30 cellular contexts compared by ENCODE assay signal in genomic region chr10:114728325-114728724, GRCh38.
"Had no signal": no experiment of that assay in that cellular context is flagged by ENCODE, and none has a peak within 500 bp of the region (broad histone marks: within the 10 kb centered on the region; RNA-seq: fewer than 3 reads in every experiment).

No MANE protein-coding gene starts in this region.

- H3K4me1 Mint-ChIP-seq: naive thymus-derived CD4-positive, alpha-beta T cell; natural killer cell; nephron; stimulated activated effector memory CD8-positive, alpha-beta T cell treated with anti-CD3 and anti-CD28 coated beads, Interleukin-12 subunit alpha, Interleukin-12 subunit beta, amount 100 ng/mL, for 72 hours; stimulated activated naive B cell treated with anti-CD40 and anti-IgM and Interleukin-4, amounts not matched to agents 10 μg/mL and 1 μg/mL and 100 μg/mL, for 72 hours had no signal

- H3K4me1 ChIP-seq: neural progenitor cell, prostate gland, spleen, tibial nerve, upper lobe of left lung, vagina had no signal

- H3K27me3 ChIP-seq: neural progenitor cell, neutrophil, pancreas, right atrium auricular region, spleen, stomach, thyroid gland, tibial nerve, upper lobe of left lung, vagina had no signal

- H3K9me3 ChIP-seq: neutrophil, prostate gland, right atrium auricular region, stomach, thoracic aorta, thyroid gland, tibial nerve, upper lobe of left lung, vagina had no signal

- H3K4me2 ChIP-seq: neural progenitor cell, smooth muscle cell had no signal

- H3K27ac ChIP-seq: neural progenitor cell, neutrophil, pancreas, prostate gland, skin epidermis, spleen, stomach, thoracic aorta, thyroid gland, tibial nerve, upper lobe of left lung, vagina had no signal

- H3K4me3 ChIP-seq: neural progenitor cell, pancreas, prostate gland, right atrium auricular region, skin epidermis, smooth muscle cell, spleen, stomach, thoracic aorta, thyroid gland, tibial nerve, upper lobe of left lung, vagina had no signal

- H3K4me3 Mint-ChIP-seq: naive thymus-derived CD4-positive, alpha-beta T cell; natural killer cell; nephron; neural progenitor cell; stimulated activated effector memory CD8-positive, alpha-beta T cell treated with anti-CD3 and anti-CD28 coated beads, Interleukin-12 subunit alpha, Interleukin-12 subunit beta, amount 100 ng/mL, for 72 hours; stimulated activated naive B cell treated with anti-CD40 and anti-IgM and Interleukin-4, amounts not matched to agents 10 μg/mL and 1 μg/mL and 100 μg/mL, for 72 hours; stimulated activated naive CD8-positive, alpha-beta T cell treated with anti-CD3 and anti-CD28 coated beads, Interleukin-15, Interleukin-2, amounts not matched to agents 100 ng/mL and 50 ng/mL, for 24 hours had no signal

- ATAC-seq: naive thymus-derived CD4-positive, alpha-beta T cell; natural killer cell; pancreas; sciatic nerve; stimulated activated effector memory CD8-positive, alpha-beta T cell treated with anti-CD3 and anti-CD28 coated beads, Interleukin-12 subunit alpha, Interleukin-12 subunit beta, amount 100 ng/mL, for 72 hours; stimulated activated naive B cell treated with anti-CD40 and anti-IgM and Interleukin-4, amounts not matched to agents 10 μg/mL and 1 μg/mL and 100 μg/mL, for 72 hours had no signal

- H3K9me3 Mint-ChIP-seq: naive thymus-derived CD4-positive, alpha-beta T cell; natural killer cell; stimulated activated effector memory CD8-positive, alpha-beta T cell treated with anti-CD3 and anti-CD28 coated beads, Interleukin-12 subunit alpha, Interleukin-12 subunit beta, amount 100 ng/mL, for 72 hours; stimulated activated naive CD8-positive, alpha-beta T cell treated with anti-CD3 and anti-CD28 coated beads, Interleukin-15, Interleukin-2, amounts not matched to agents 100 ng/mL and 50 ng/mL, for 24 hours had no signal

- H3K27ac Mint-ChIP-seq: naive thymus-derived CD4-positive, alpha-beta T cell; natural killer cell; nephron; neural progenitor cell; stimulated activated effector memory CD8-positive, alpha-beta T cell treated with anti-CD3 and anti-CD28 coated beads, Interleukin-12 subunit alpha, Interleukin-12 subunit beta, amount 100 ng/mL, for 72 hours; stimulated activated naive B cell treated with anti-CD40 and anti-IgM and Interleukin-4, amounts not matched to agents 10 μg/mL and 1 μg/mL and 100 μg/mL, for 72 hours; stimulated activated naive CD8-positive, alpha-beta T cell treated with anti-CD3 and anti-CD28 coated beads, Interleukin-15, Interleukin-2, amounts not matched to agents 100 ng/mL and 50 ng/mL, for 24 hours had no signal

- FAIRE-seq: pancreas, urothelium cell line had no signal

- DNase-seq: naive thymus-derived CD4-positive, alpha-beta T cell; natural killer cell; nucleus accumbens; pancreas; retina; spleen; stimulated activated CD4-positive, alpha-beta T cell treated with anti-CD3 and anti-CD28 coated beads, Interleukin-12 subunit alpha, Interleukin-12 subunit beta, amount 100 ng/mL, for 4 hours; stimulated activated CD4-positive, alpha-beta T cell treated with anti-CD3 and anti-CD28 coated beads, Interleukin-2, amount 100 ng/mL, for 24 hours; stimulated activated CD4-positive, alpha-beta T cell treated with anti-CD3 and anti-CD28 coated beads, Interleukin-2, amount 100 ng/mL, for 48 hours; stimulated activated CD4-positive, alpha-beta T cell treated with anti-CD3 and anti-CD28 coated beads, Interleukin-4, amount 100 ng/mL, for 24 hours; stimulated activated naive B cell treated with anti-CD40 and anti-IgM and Interleukin-4, amounts not matched to agents 10 μg/mL and 1 μg/mL and 100 μg/mL, for 72 hours; stimulated activated naive CD4-positive, alpha-beta T cell treated with Interleukin-2 at 50 U/mL for 16 hours; stomach; thyroid gland; trophoblast cell; upper lobe of left lung had no signal

- H3K36me3 Mint-ChIP-seq: naive thymus-derived CD4-positive, alpha-beta T cell; natural killer cell; neural progenitor cell; stimulated activated effector memory CD8-positive, alpha-beta T cell treated with anti-CD3 and anti-CD28 coated beads, Interleukin-12 subunit alpha, Interleukin-12 subunit beta, amount 100 ng/mL, for 72 hours; stimulated activated naive B cell treated with anti-CD40 and anti-IgM and Interleukin-4, amounts not matched to agents 10 μg/mL and 1 μg/mL and 100 μg/mL, for 72 hours had no signal

- H3K27me3 Mint-ChIP-seq: stimulated activated naive B cell treated with anti-CD40 and anti-IgM and Interleukin-4, amounts not matched to agents 10 μg/mL and 1 μg/mL and 100 μg/mL, for 72 hours; stimulated activated naive CD8-positive, alpha-beta T cell treated with anti-CD3 and anti-CD28 coated beads, Interleukin-15, Interleukin-2, amounts not matched to agents 100 ng/mL and 50 ng/mL, for 24 hours had no signal

- H3K9ac ChIP-seq: neural progenitor cell had no signal

- H2AFZ ChIP-seq: neural progenitor cell had no signal

- H3K36me3 ChIP-seq: neural progenitor cell, neutrophil, pancreas, prostate gland, right atrium auricular region, spleen, stomach, thoracic aorta, thyroid gland, tibial nerve, upper lobe of left lung, vagina had no signal
